In the genomic region with DNA sequence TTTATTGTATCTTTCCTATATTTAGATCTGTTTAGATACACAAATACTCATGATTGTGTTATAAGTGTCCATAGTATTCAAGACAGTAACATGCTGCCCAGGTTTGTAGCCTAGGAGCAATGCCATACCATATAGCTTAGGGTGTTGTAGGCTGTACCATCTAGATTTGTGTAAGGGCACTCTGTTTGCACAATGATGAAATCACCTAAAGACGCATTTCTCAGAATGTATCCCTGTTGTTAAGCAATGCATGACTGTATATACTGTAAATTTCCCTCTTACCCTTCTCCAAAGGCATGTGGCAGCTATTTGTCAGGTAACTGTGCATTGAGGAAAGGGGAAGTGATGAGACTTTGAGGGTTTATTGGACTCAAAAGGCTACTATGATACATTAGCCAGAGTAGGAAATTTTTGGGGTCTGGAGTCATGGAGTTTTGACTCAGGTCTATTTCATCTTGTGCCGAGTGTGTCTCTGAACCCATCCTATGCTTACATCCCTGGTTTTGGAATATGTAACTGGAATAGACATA, we compare ENCODE assay signal across 16 cellular contexts.
"Had no signal": no experiment of that assay in that cellular context is flagged by ENCODE, and none has a peak within 500 bp of the region (broad histone marks: within the 10 kb centered on the region; RNA-seq: fewer than 3 reads in every experiment).

No MANE protein-coding gene starts in this region.

- H3K27ac Mint-ChIP-seq: activated CD4-positive, alpha-beta T cell treated with anti-CD3 and anti-CD28 coated beads, Interleukin-2, amount 10 ng/mL, durations not matched to agents 24 days and 14 days; activated naive CD4-positive, alpha-beta T cell treated with anti-CD3 and anti-CD28 coated beads, Interleukin-2, amount 10 ng/mL, durations not matched to agents 7 days and 5 days; activated T-helper 17 cell treated with anti-CD3 and anti-CD28 coated beads, Interleukin-2, amount 50 U/mL, for 72 hours; dendritic cell treated with granulocyte-macrophage colony-stimulating factor and Interleukin-4, amounts not matched to agents 40 ng/mL and 50 ng/mL, for 4 days; effector memory CD8-positive, alpha-beta T cell; type B pancreatic cell had no signal

- H3K27me3 Mint-ChIP-seq: dendritic cell treated with granulocyte-macrophage colony-stimulating factor and Interleukin-4, amounts not matched to agents 40 ng/mL and 50 ng/mL, for 4 days; type B pancreatic cell had no signal

- H3K4me1 ChIP-seq: adrenal gland had no signal

- H3K36me3 ChIP-seq: adrenal gland had no signal

- H3K27me3 ChIP-seq: adrenal gland had no signal

- DNase-seq: activated CD4-positive, alpha-beta T cell treated with anti-CD3 and anti-CD28 coated beads, Interleukin-2, amount 10 ng/mL, durations not matched to agents 24 days and 14 days; activated CD8-positive, alpha-beta memory T cell treated with anti-CD3 and anti-CD28 coated beads for 24 hours; activated naive CD4-positive, alpha-beta T cell treated with anti-CD3 and anti-CD28 coated beads, Interleukin-2, amount 10 ng/mL, durations not matched to agents 7 days and 5 days; activated T-cell treated with anti-CD3 and anti-CD28 coated beads for 4 hours; effector memory CD8-positive, alpha-beta T cell; erythroblast; hippocampal formation; kidney glomerular epithelial cell; stimulated activated CD4-positive, alpha-beta T cell treated with anti-CD3 and anti-CD28 coated beads, Interleukin-12 subunit alpha, Interleukin-12 subunit beta, amount 100 ng/mL, for 4 hours; stimulated activated naive CD4-positive, alpha-beta T cell had no signal

- H3K4me1 Mint-ChIP-seq: activated T-helper 17 cell treated with anti-CD3 and anti-CD28 coated beads, Interleukin-2, amount 50 U/mL, for 72 hours; neural crest cell had no signal

- H3K27ac ChIP-seq: adrenal gland, VCaP had no signal

- H3K9me3 ChIP-seq: adrenal gland had no signal

- H3K36me3 Mint-ChIP-seq: activated naive CD4-positive, alpha-beta T cell treated with anti-CD3 and anti-CD28 coated beads, Interleukin-2, amount 10 ng/mL, durations not matched to agents 7 days and 5 days; type B pancreatic cell had no signal

- H3K4me3 Mint-ChIP-seq: activated CD4-positive, alpha-beta T cell treated with anti-CD3 and anti-CD28 coated beads, Interleukin-2, amount 10 ng/mL, durations not matched to agents 24 days and 14 days; activated naive CD4-positive, alpha-beta T cell treated with anti-CD3 and anti-CD28 coated beads, Interleukin-2, amount 10 ng/mL, durations not matched to agents 7 days and 5 days; activated T-helper 17 cell treated with anti-CD3 and anti-CD28 coated beads, Interleukin-2, amount 50 U/mL, for 72 hours; dendritic cell treated with granulocyte-macrophage colony-stimulating factor and Interleukin-4, amounts not matched to agents 40 ng/mL and 50 ng/mL, for 4 days; effector memory CD8-positive, alpha-beta T cell; neural crest cell; type B pancreatic cell had no signal

- H3K4me3 ChIP-seq: adrenal gland had no signal

- ATAC-seq: activated T-helper 17 cell treated with anti-CD3 and anti-CD28 coated beads, Interleukin-2, amount 50 U/mL, for 72 hours; effector memory CD8-positive, alpha-beta T cell had no signal

- H3K9me3 Mint-ChIP-seq: activated CD4-positive, alpha-beta T cell treated with anti-CD3 and anti-CD28 coated beads, Interleukin-2, amount 10 ng/mL, durations not matched to agents 24 days and 14 days; activated naive CD4-positive, alpha-beta T cell treated with anti-CD3 and anti-CD28 coated beads, Interleukin-2, amount 10 ng/mL, durations not matched to agents 7 days and 5 days; activated T-helper 17 cell treated with anti-CD3 and anti-CD28 coated beads, Interleukin-2, amount 50 U/mL, for 72 hours; dendritic cell treated with granulocyte-macrophage colony-stimulating factor and Interleukin-4, amounts not matched to agents 40 ng/mL and 50 ng/mL, for 4 days; effector memory CD8-positive, alpha-beta T cell; neural crest cell had no signal
